ENCODE assay signal across 12 cellular contexts in genomic region chr3:170352936-170353335, GRCh38.
A peak's percentile ranks its signal among the peaks of the same experiment; 100 is the strongest.
DNase-seq lines count a peak whose midpoint lies in the region; ATAC-seq and TF ChIP-seq lines count a peak whose summit lies in the region.
"Had no signal": no experiment of that assay in that cellular context is flagged by ENCODE, and none has a peak within 500 bp of the region (broad histone marks: within the 10 kb centered on the region; RNA-seq: fewer than 3 reads in every experiment).

No MANE protein-coding gene starts in this region.

- no peaks in the 10 kb centered on the region for H3K9me2 ChIP-seq in OCI-LY1 (ENCODE audit: low read depth, low read length)

- H2AFZ ChIP-seq in OCI-LY1 (ENCODE audit: low read length) = no peak overlapping the region

- no peaks in the 10 kb centered on the region for H3K9me3 ChIP-seq in OCI-LY1 (ENCODE audit: low read length)
- H3K9me3 ChIP-seq: Caco-2 had no signal

- peak; percentile 32 for DNase-seq in stimulated activated naive B cell treated with anti-CD40 and anti-IgM and Interleukin-4, amounts not matched to agents 10 μg/mL and 1 μg/mL and 100 μg/mL, for 72 hours
- DNase-seq in midbrain (lab: John Stamatoyannopoulos, UW) = no peak
- no peak for DNase-seq in RKO (ENCODE audit: low spot score)
- DNase-seq in globus pallidus (ENCODE audit: low spot score) = no peak
- DNase-seq: Caco-2, cortex of kidney, immature natural killer cell, NCI-H2171 treated with DMSO at 0.1 percent for 48 hours had no signal

- no peaks in the 10 kb centered on the region for H3K27me3 Mint-ChIP-seq in stimulated activated naive B cell treated with anti-CD40 and anti-IgM and Interleukin-4, amounts not matched to agents 10 μg/mL and 1 μg/mL and 100 μg/mL, for 72 hours

- peak overlapping the region; percentile 20; the same call in 1 of the 2 replicates for H3K4me2 ChIP-seq in OCI-LY1 (ENCODE audit: low read length)
- H3K4me2 ChIP-seq: KMS-11 had no signal

- no peaks in the 10 kb centered on the region for H3K79me2 ChIP-seq in OCI-LY1 (ENCODE audit: insufficient read depth, low read length)

- H3K4me3 ChIP-seq in OCI-LY1 (ENCODE audit: low read depth, low read length, poor library complexity, severe bottlenecking) = no peak overlapping the region

- peaks cover 1 to 4% of the 10 kb centered on the region in 2 donors for H3K36me3 Mint-ChIP-seq in stimulated activated naive B cell treated with anti-CD40 and anti-IgM and Interleukin-4, amounts not matched to agents 10 μg/mL and 1 μg/mL and 100 μg/mL, for 72 hours
- H3K36me3 Mint-ChIP-seq: immature natural killer cell had no signal

- peaks cover 26% of the 10 kb centered on the region for H3F3A ChIP-seq in OCI-LY1 (ENCODE audit: insufficient read depth, low read length)

- peaks cover 66% of the 10 kb centered on the region for H3K4me1 ChIP-seq in OCI-LY1 (ENCODE audit: insufficient read depth, low read length, severe bottlenecking)

- H3K9ac ChIP-seq in OCI-LY1 (ENCODE audit: low read length) = no peak overlapping the region
- H3K9ac ChIP-seq: KMS-11 had no signal

- no peak for TF ChIP-seq CTCF in OCI-LY1 (IDR thresholded peaks at IDR 0.05; ENCODE audit: low read length)

- no peak overlapping the region for H3K4me3 Mint-ChIP-seq in stimulated activated naive B cell treated with anti-CD40 and anti-IgM and Interleukin-4, amounts not matched to agents 10 μg/mL and 1 μg/mL and 100 μg/mL, for 72 hours

- H4K20me1 ChIP-seq in OCI-LY1 (ENCODE audit: insufficient read depth, low read length) = no peaks in the 10 kb centered on the region

- no peak overlapping the region for H3K27ac Mint-ChIP-seq in stimulated activated naive B cell treated with anti-CD40 and anti-IgM and Interleukin-4, amounts not matched to agents 10 μg/mL and 1 μg/mL and 100 μg/mL, for 72 hours

- peaks cover 34 to 72% of the 10 kb centered on the region in 2 donors for H3K4me1 Mint-ChIP-seq in stimulated activated naive B cell treated with anti-CD40 and anti-IgM and Interleukin-4, amounts not matched to agents 10 μg/mL and 1 μg/mL and 100 μg/mL, for 72 hours

- H3K27ac ChIP-seq in OCI-LY1 (ENCODE audit: low read depth, low read length, poor library complexity, severe bottlenecking) = peak overlapping the region; percentile 37

- H3K36me3 ChIP-seq in OCI-LY1 (ENCODE audit: insufficient read depth, low read length) = no peaks in the 10 kb centered on the region

- peak; percentile 23 for ATAC-seq in GM18519 (IDR thresholded peaks at IDR 0.05; ENCODE audit: low FRiP score, unreplicated experiment)
- peak; percentile 23 for ATAC-seq in HG02870 (IDR thresholded peaks at IDR 0.05; ENCODE audit: unreplicated experiment)
- peak; percentile 33 to 36 for ATAC-seq in stimulated activated naive B cell treated with anti-CD40 and anti-IgM and Interleukin-4, amounts not matched to agents 10 μg/mL and 1 μg/mL and 100 μg/mL, for 72 hours (replicated peaks)

- H3K27me3 ChIP-seq in OCI-LY1 (ENCODE audit: insufficient read depth, low read length) = no peaks in the 10 kb centered on the region

- H3K9me3 Mint-ChIP-seq in stimulated activated naive B cell treated with anti-CD40 and anti-IgM and Interleukin-4, amounts not matched to agents 10 μg/mL and 1 μg/mL and 100 μg/mL, for 72 hours = no peaks in the 10 kb centered on the region
- H3K9me3 Mint-ChIP-seq: immature natural killer cell had no signal
